17 cellular contexts compared by ENCODE assay signal in genomic region chr6:6980999-6981581, GRCh38.
A peak's percentile ranks its signal among the peaks of the same experiment; 100 is the strongest.
DNase-seq lines count a peak whose midpoint lies in the region; ATAC-seq, FAIRE-seq and TF ChIP-seq lines count a peak whose summit lies in the region.
"Had no signal": no experiment of that assay in that cellular context is flagged by ENCODE, and none has a peak within 500 bp of the region (broad histone marks: within the 10 kb centered on the region; RNA-seq: fewer than 3 reads in every experiment).

No MANE protein-coding gene starts in this region.

- H4K20me1 ChIP-seq in HepG2 (ENCODE audit: insufficient read depth, low read length) = no peaks in the 10 kb centered on the region
- no peaks in the 10 kb centered on the region for H4K20me1 ChIP-seq in H9 (ENCODE audit: control insufficient read depth, insufficient read depth, insufficient read length)
- H4K20me1 ChIP-seq: BLaER1 treated with 17β-estradiol and CSF1 and Interleukin-3, amounts not matched to agents 10 nM and 100 nM had no signal

- H3K9me3 Mint-ChIP-seq in H9 = no peaks in the 10 kb centered on the region
- H3K9me3 Mint-ChIP-seq: CD8-positive, alpha-beta T cell had no signal

- 50% methylated on average over 14 of the region's 14 CpGs for WGBS in HepG2 (ENCODE audit: low lambda C conversion rate)
- 88% methylated on average over 9 of the region's 14 CpGs for WGBS in right lobe of liver (ENCODE audit: insufficient coverage, low coverage, low lambda C conversion rate, missing lambda C conversion rate)
- 17 to 41% (median 19%) methylated on average over 14 of the region's 14 CpGs for WGBS in ovary, 3 donors
- no CpG with 5 or more reads among the region's 14 CpGs for WGBS in H9 (ENCODE audit: extremely low coverage, insufficient read length, low lambda C conversion rate)

- TF ChIP-seq RAD21 in HepG2 (CRISPR knock-in tag; IDR thresholded peaks at IDR 0.05) = no peak

- TF ChIP-seq POLR2A in HepG2 (IDR thresholded peaks at IDR 0.05; ENCODE audit: insufficient read depth in 1 of 2, low read depth in 2 of 2, low read length in 2 of 2) = no peak
- no peak for TF ChIP-seq POLR2A in right lobe of liver (IDR thresholded peaks at IDR 0.05)
- no peak for TF ChIP-seq POLR2A in ovary (IDR thresholded peaks at IDR 0.05)

- H3K18ac ChIP-seq in H9 (ENCODE audit: insufficient read length, low read depth, low read length) = no peak overlapping the region

- H3K79me2 ChIP-seq in HepG2 (ENCODE audit: insufficient read depth, low read length) (no peaks in the 10 kb centered on the region), H9 (ENCODE audit: insufficient read depth, low read length) (no peaks in the 10 kb centered on the region)

- H3T11ph ChIP-seq in H9 (ENCODE audit: low read length) = no peak overlapping the region

- no peak overlapping the region for H2AFZ ChIP-seq in HepG2 (ENCODE audit: low read length)
- H2AFZ ChIP-seq in H9 (ENCODE audit: low read length) = no peak overlapping the region

- peaks cover 2% of the 10 kb centered on the region; the same call in 1 of the 2 replicates for H3K27me3 Mint-ChIP-seq in H9 (ENCODE audit: low read depth)
- H3K27me3 Mint-ChIP-seq: B cell had no signal

- no peak overlapping the region for H3K4me3 Mint-ChIP-seq in H9
- H3K4me3 Mint-ChIP-seq: B cell; CD8-positive, alpha-beta T cell had no signal

- peaks cover 10% of the 10 kb centered on the region for H3K4me1 ChIP-seq in HepG2 (ENCODE audit: insufficient read depth, low read length)
- H3K4me1 ChIP-seq in right lobe of liver = peaks cover 0 to 6% (median 2%) of the 10 kb centered on the region in 4 donors
- H3K4me1 ChIP-seq in ovary (ENCODE audit: insufficient read depth) = peaks cover 4% of the 10 kb centered on the region
- H3K4me1 ChIP-seq in H9 (ENCODE audit: insufficient read depth, low read length) = no peaks in the 10 kb centered on the region
- H3K4me1 ChIP-seq: HAP-1 had no signal

- no peak overlapping the region for H4K8ac ChIP-seq in H9 (replicated peaks; ENCODE audit: insufficient read length, low read depth, low read length)

- no peak for TF ChIP-seq CTCF in HepG2 (CRISPR knock-in tag; IDR thresholded peaks at IDR 0.05)
- TF ChIP-seq CTCF in right lobe of liver (IDR thresholded peaks at IDR 0.05) = no peak
- no peak for TF ChIP-seq CTCF in ovary (IDR thresholded peaks at IDR 0.05)
- TF ChIP-seq CTCF in H9 (conservative IDR thresholded peaks at IDR 0.05) = no peak

- no peak overlapping the region for H3K27ac ChIP-seq in HepG2 (ENCODE audit: extremely low read length, insufficient read depth, low read length)
- no peak overlapping the region for H3K27ac ChIP-seq in right lobe of liver
- H3K27ac ChIP-seq in ovary = peak overlapping the region in 1 of 2 donors; percentile 53
- H3K27ac ChIP-seq in H9 (ENCODE audit: insufficient read length, low read depth, low read length) = no peak overlapping the region
- H3K27ac ChIP-seq: BLaER1 treated with 17β-estradiol and CSF1 and Interleukin-3, amounts not matched to agents 10 nM and 100 nM; HL-60 had no signal

- 0 out of 7 replicates have a peak overlapping the region, but pooled peaks of 1 of the 3 experiments have one; percentile 49 for H3K27ac Mint-ChIP-seq in H9
- H3K27ac Mint-ChIP-seq: B cell; CD8-positive, alpha-beta T cell had no signal

- no peak overlapping the region for H2BK20ac ChIP-seq in H9 (ENCODE audit: low read depth, low read length, poor library complexity, severe bottlenecking)

- no peak overlapping the region for H3K4ac ChIP-seq in H9 (ENCODE audit: low read depth, low read length)

- ATAC-seq in HepG2 = no peak
- no peak for ATAC-seq in right lobe of liver
- ATAC-seq in esophagus mucosa = peak; percentile 13
- ATAC-seq in HG03045 (IDR thresholded peaks at IDR 0.05; ENCODE audit: unreplicated experiment) = no peak
- ATAC-seq: CD8-positive, alpha-beta T cell had no signal

- H2BK15ac ChIP-seq in H9 (ENCODE audit: low read depth, low read length) = no peak overlapping the region

- H3K27me3 ChIP-seq in HepG2 (ENCODE audit: control insufficient read depth in 1 of 2, insufficient read depth in 2 of 2, low read length in 2 of 2) (peaks cover 0 to 20% of the 10 kb centered on the region in 2 experiments; a peak in 3 of 5 replicates), right lobe of liver (no peaks in the 10 kb centered on the region), ovary (no peaks in the 10 kb centered on the region), H9 (ENCODE audit: insufficient read depth, low read length) (no peaks in the 10 kb centered on the region)
- H3K27me3 ChIP-seq: BLaER1 treated with 17β-estradiol and CSF1 and Interleukin-3, amounts not matched to agents 10 nM and 100 nM had no signal

- H2BK5ac ChIP-seq in H9 (ENCODE audit: insufficient read length, low read length) = no peak overlapping the region

- no peak overlapping the region for H2AK5ac ChIP-seq in H9 (ENCODE audit: insufficient read length, low read length)

- no peak overlapping the region for H4K5ac ChIP-seq in H9 (ENCODE audit: insufficient read length, low read depth, low read length)

- no peaks in the 10 kb centered on the region for H3K79me1 ChIP-seq in H9 (ENCODE audit: insufficient read depth, low read depth, low read length, poor library complexity, severe bottlenecking)

- H2BK120ac ChIP-seq in H9 (ENCODE audit: low read depth, low read length, poor library complexity, severe bottlenecking) = no peak overlapping the region

- no peak overlapping the region for H2BK12ac ChIP-seq in H9 (ENCODE audit: insufficient read length, low read depth, low read length)

- POLR2A ChIA-PET in HepG2 (lab: Yijun Ruan, JAX) = no interaction called here

- H3K23me2 ChIP-seq in H9 (ENCODE audit: insufficient read length, low read depth, low read length, poor library complexity, severe bottlenecking) = no peaks in the 10 kb centered on the region

- DNase-seq in HepG2 (ENCODE audit: low spot score) = no peak
- DNase-seq in right lobe of liver = no peak
- DNase-seq in ovary = peak; percentile 45 to 77 (median 53)
- no peak for DNase-seq in H9
- DNase-seq in globus pallidus (ENCODE audit: low spot score) = no peak
- no peak for DNase-seq in activated naive CD4-positive, alpha-beta T cell (lab: John Stamatoyannopoulos, UW)
- DNase-seq: 8988T; CD8-positive, alpha-beta T cell; DMS79 treated with DMSO at 0.1 percent for 48 hours; GF-D8 had no signal

- no peak overlapping the region for H3K23ac ChIP-seq in H9 (ENCODE audit: insufficient read length, low read depth, low read length)

- H3K36me3 ChIP-seq in HepG2 (replicated peaks in 1 of 2; ENCODE audit: control insufficient read depth in 1 of 2, insufficient read depth in 2 of 2, low read length in 2 of 2) (no peaks in the 10 kb centered on the region), right lobe of liver (no peaks in the 10 kb centered on the region), ovary (no peaks in the 10 kb centered on the region)
- H3K36me3 ChIP-seq: BLaER1 treated with 17β-estradiol and CSF1 and Interleukin-3, amounts not matched to agents 10 nM and 100 nM; HAP-1 had no signal

- no peaks in the 10 kb centered on the region for H3K36me3 Mint-ChIP-seq in H9 (ENCODE audit: insufficient read depth in 1 of 3, low read depth in 3 of 3)
- H3K36me3 Mint-ChIP-seq: CD8-positive, alpha-beta T cell had no signal

- H3K9ac ChIP-seq in HepG2 (ENCODE audit: insufficient read depth, low read depth, low read length) = no peak overlapping the region
- H3K9ac ChIP-seq in H9 (ENCODE audit: extremely low read depth, insufficient read length, low read length) = no peak overlapping the region
- H3K9ac ChIP-seq: BLaER1 treated with 17β-estradiol and CSF1 and Interleukin-3, amounts not matched to agents 10 nM and 100 nM had no signal

- no TSS peak for BruUV-seq in HepG2 (replicated peaks; lab: Mats Ljungman, UMichigan)

- TF ChIP-seq EP300 in HepG2 (IDR thresholded peaks at IDR 0.05; ENCODE audit: low read depth in 2 of 2, low read length in 2 of 2) (no peak), HepG2 (CRISPR knock-in tag; IDR thresholded peaks at IDR 0.05; ENCODE audit: borderline replicate concordance) (no peak), ovary (IDR thresholded peaks at IDR 0.05) (no peak)

- no peak for FAIRE-seq in HepG2 (lab: Jason Lieb, UNC)
- FAIRE-seq: H1 had no signal

- H3K4me3 ChIP-seq in HepG2 (replicated peaks in 1 of 3; ENCODE audit: insufficient read depth in 1 of 3, low read depth in 2 of 3, low read length in 3 of 3) (no peak overlapping the region), right lobe of liver (no peak overlapping the region), ovary (no peak overlapping the region)
- H3K4me3 ChIP-seq: BLaER1 treated with 17β-estradiol and CSF1 and Interleukin-3, amounts not matched to agents 10 nM and 100 nM; HAP-1 had no signal

- in situ Hi-C loops in HepG2 (cut with HindIII; ENCODE audit: extremely low pct_ligation_motif_present, low pct_unique_long_range_greater_than_20kb) = no loop called here

- H4K91ac ChIP-seq in H9 (ENCODE audit: insufficient read length, low read depth, low read length) = no peak overlapping the region

- CTCF ChIA-PET in HepG2 (lab: Yijun Ruan, JAX; ENCODE audit: low intra/inter-chr PET ratio, low total read pairs) = no interaction called here

- intact Hi-C loops in HepG2 (cut with micrococcal nuclease; ENCODE audit: unreplicated experiment) (no loop called here), right lobe of liver (cut with DNase I) (no loop called here), ovary (cut with DNase I) (no loop called here)

- no peaks in the 10 kb centered on the region for H3K9me3 ChIP-seq in HepG2 (ENCODE audit: low read length)
- no peaks in the 10 kb centered on the region for H3K9me3 ChIP-seq in right lobe of liver
- H3K9me3 ChIP-seq in ovary = no peaks in the 10 kb centered on the region
- H3K9me3 ChIP-seq in H9 (ENCODE audit: control insufficient read depth, low read depth, low read length) = no peaks in the 10 kb centered on the region
- H3K9me3 ChIP-seq: BLaER1 treated with 17β-estradiol and CSF1 and Interleukin-3, amounts not matched to agents 10 nM and 100 nM; HAP-1 had no signal

- H3K4me2 ChIP-seq in HepG2 (ENCODE audit: low read depth, low read length) = no peak overlapping the region
- no peak overlapping the region for H3K4me2 ChIP-seq in H9 (ENCODE audit: insufficient read depth, insufficient read length, low read length)
- H3K4me2 ChIP-seq: BLaER1 treated with 17β-estradiol and CSF1 and Interleukin-3, amounts not matched to agents 10 nM and 100 nM had no signal

- H3K14ac ChIP-seq in H9 (ENCODE audit: insufficient read depth, low read length) = no peak overlapping the region

- H3K56ac ChIP-seq in H9 (ENCODE audit: insufficient read length, low read depth, low read length) = no peak overlapping the region

- no peaks in the 10 kb centered on the region for H3K4me1 Mint-ChIP-seq in H9
- H3K4me1 Mint-ChIP-seq: B cell had no signal

TF ChIP-seq in HepG2, 621 proteins besides CTCF, POLR2A, EP300 and RAD21 (continues in another document):
- peak; percentile 50; the same call in 1 of the 2 replicates for TF ChIP-seq CEBPB (IDR thresholded peaks at IDR 0.05; ENCODE audit: borderline replicate concordance, low read depth, low read length)

Comparison
In these comparisons a context has a peak if more than half of its experiments do, and no peak if none do; other contexts are left out.
1. DNase-seq: peak in ovary (5 of 5); none in HepG2 (single experiment), right lobe of liver (0 of 3), H9 (single experiment), globus pallidus (single experiment) and activated naive CD4-positive, alpha-beta T cell (0 of 4).